8 cellular contexts compared by ENCODE assay signal in genomic region chr7:44259547-44260457, GRCh38. TPM values are rescaled to one million over a fixed set of nuclear protein-coding genes. Genes with fewer than 3 reads are reported as not detected.
DNase-seq lines count a peak whose midpoint lies in the region; ATAC-seq and TF ChIP-seq lines count a peak whose summit lies in the region.

No MANE protein-coding gene starts in this region.

- H3K4me3 Mint-ChIP-seq in activated naive CD4-positive, alpha-beta T cell treated with anti-CD3 and anti-CD28 coated beads for 36 hours: no peak overlapping the region

- peak overlapping the region; percentile 54 for H3K27ac Mint-ChIP-seq in activated naive CD4-positive, alpha-beta T cell treated with anti-CD3 and anti-CD28 coated beads for 36 hours

- H3K9me3 ChIP-seq in left lung (no peaks in the 10 kb centered on the region), transverse colon (no peaks in the 10 kb centered on the region)

- CTCF ChIA-PET in activated naive CD4-positive, alpha-beta T cell treated with anti-CD3 and anti-CD28 coated beads for 36 hours (lab: Charles Lee): interaction anchor here (3.1 kb wide), 1 partner anchor 19 kb away, joined by 15 read pairs; no protein-coding TSS in a partner anchor

- peaks cover 14 to 22% of the 10 kb centered on the region in 2 donors for H3K4me1 ChIP-seq in left lung
- peaks cover 6 to 16% (median 14%) of the 10 kb centered on the region in 4 donors for H3K4me1 ChIP-seq in transverse colon

- in situ Hi-C loops in transverse colon (cut with MboI; ENCODE audit: low pct_ligation_motif_present in 1 of 4, low pct_unique_long_range_greater_than_20kb in 1 of 4, low sequenced_read_pairs in 3 of 4): no loop called here

- TF ChIP-seq POLR2A in transverse colon (IDR thresholded peaks at IDR 0.05): no peak

- no peaks in the 10 kb centered on the region for H3K27me3 Mint-ChIP-seq in activated naive CD4-positive, alpha-beta T cell treated with anti-CD3 and anti-CD28 coated beads for 36 hours (ENCODE audit: low read depth)

- H3K4me1 Mint-ChIP-seq in activated naive CD4-positive, alpha-beta T cell treated with anti-CD3 and anti-CD28 coated beads for 36 hours (ENCODE audit: low read depth): peaks cover 31% of the 10 kb centered on the region

- no peaks in the 10 kb centered on the region for H3K36me3 ChIP-seq in left lung
- no peaks in the 10 kb centered on the region for H3K36me3 ChIP-seq in transverse colon

- DNase-seq in activated naive CD4-positive, alpha-beta T cell treated with anti-CD3 and anti-CD28 coated beads for 36 hours: no peak
- no peak for DNase-seq in activated naive CD4-positive, alpha-beta T cell treated with anti-CD3 and anti-CD28 coated beads, Interleukin-2, amount 50 U/mL, for 16 hours
- DNase-seq in caudate nucleus (lab: John Stamatoyannopoulos, UW): peak in 5 of 61 donors; percentile 17 to 75 (median 49)
- peak in 1 of 2 donors; percentile 48 for DNase-seq in left lung
- peak; percentile 15 for DNase-seq in transverse colon
- no peak for DNase-seq in retina
- DNase-seq in middle frontal gyrus (ENCODE audit: extremely low spot score, low spot score): no peak

- no peak overlapping the region for H3K4me3 ChIP-seq in left lung
- H3K4me3 ChIP-seq in transverse colon: no peak overlapping the region

- TF ChIP-seq CTCF in left lung (IDR thresholded peaks at IDR 0.05) (no peak), transverse colon (IDR thresholded peaks at IDR 0.05) (no peak)

- ATAC-seq in left lung: peak; percentile 41
- no peak for ATAC-seq in HG02623 (IDR thresholded peaks at IDR 0.05; ENCODE audit: unreplicated experiment)

- 82 to 85% methylated on average over 4 to 18 of the region's 18 CpGs for WGBS in transverse colon (ENCODE audit: low coverage in 1 of 2), 2 donors

- H3K27ac ChIP-seq in caudate nucleus (ENCODE audit: low read depth, low read length): peak overlapping the region; percentile 83
- H3K27ac ChIP-seq in left lung: no peak overlapping the region
- peak overlapping the region in 3 of 4 donors; percentile 10 to 46 (median 37) for H3K27ac ChIP-seq in transverse colon

- H3K9me3 Mint-ChIP-seq in activated naive CD4-positive, alpha-beta T cell treated with anti-CD3 and anti-CD28 coated beads for 36 hours: no peaks in the 10 kb centered on the region

- no peaks in the 10 kb centered on the region for H3K36me3 Mint-ChIP-seq in activated naive CD4-positive, alpha-beta T cell treated with anti-CD3 and anti-CD28 coated beads for 36 hours (ENCODE audit: low read depth)

- intact Hi-C loops in activated naive CD4-positive, alpha-beta T cell treated with anti-CD3 and anti-CD28 coated beads for 36 hours (cut with micrococcal nuclease): loop anchor here (2.0 to 5.0 kb wide), 4 partner anchors 177 to 717 kb away; partner anchors contain the start of genes MYO1G, NUDCD3, POLM and TMED4
- intact Hi-C loops in left lung (cut with DNase I): no loop called here
- intact Hi-C loops in transverse colon (cut with DNase I; ENCODE audit: low total_unique reads): no loop called here

- TF ChIP-seq EP300 in transverse colon (IDR thresholded peaks at IDR 0.05; ENCODE audit: low read depth): no peak

- H3K27me3 ChIP-seq in left lung (peaks cover 3 to 22% of the 10 kb centered on the region in 2 donors), transverse colon (peaks cover 18% of the 10 kb centered on the region)

RNA-seq across cellular contexts. Expression of gene YKT6, which starts 59.0 kb away (rescaled TPM):
- total RNA-seq in activated naive CD4-positive, alpha-beta T cell treated with anti-CD3 and anti-CD28 coated beads for 36 hours: 10 to 100 TPM; 53.5 to 57.3 TPM
- total RNA-seq in left lung (10 to 100 TPM; 66.7 to 88.2 TPM), transverse colon (10 to 100 TPM; 46.6 to 80.1 (median 68.0) TPM)

Comparison
In these comparisons a context has a peak if more than half of its experiments do, and no peak if none do; other contexts are left out.
1. H3K27ac ChIP-seq: peak in caudate nucleus (single experiment) and transverse colon (3 of 4); none in left lung (0 of 2).